ENCODE assay signal across 1 cellular context in genomic region chr11:63765688-63766241, GRCh38.
TF ChIP-seq lines count a peak whose summit lies in the region.

No MANE protein-coding gene starts in this region.

TF ChIP-seq in SK-N-SH treated with all-trans-retinoic acid at 6 μM for 48 hours, 23 proteins besides CTCF, POLR2A, EP300 and RAD21 (continued from another document):
- no peak for TF ChIP-seq PATZ1 (CRISPR knock-in tag; IDR thresholded peaks at IDR 0.05; ENCODE audit: borderline replicate concordance)
- no peak for TF ChIP-seq RARB (CRISPR knock-in tag; IDR thresholded peaks at IDR 0.05)
- TF ChIP-seq PPARA (CRISPR knock-in tag; IDR thresholded peaks at IDR 0.05; ENCODE audit: borderline replicate concordance) = no peak
- TF ChIP-seq OSR1 (CRISPR knock-in tag; IDR thresholded peaks at IDR 0.05) = no peak
- no peak for TF ChIP-seq TCF4 (CRISPR knock-in tag; IDR thresholded peaks at IDR 0.05; ENCODE audit: borderline replicate concordance)
- no peak for TF ChIP-seq ZNF565 (CRISPR knock-in tag; conservative IDR thresholded peaks at IDR 0.05; ENCODE audit: low read depth)
- no peak for TF ChIP-seq TSHZ2 (CRISPR knock-in tag; IDR thresholded peaks at IDR 0.05)
- TF ChIP-seq ZC3H10 (CRISPR knock-in tag; IDR thresholded peaks at IDR 0.05) = no peak
- no peak for TF ChIP-seq ZNF70 (CRISPR knock-in tag; IDR thresholded peaks at IDR 0.05)
- no peak for TF ChIP-seq POU6F1 (CRISPR knock-in tag; IDR thresholded peaks at IDR 0.05; ENCODE audit: borderline replicate concordance, low read depth)
- TF ChIP-seq ARNTL (CRISPR knock-in tag; IDR thresholded peaks at IDR 0.05; ENCODE audit: borderline replicate concordance, low read depth) = no peak
- TF ChIP-seq ZNF8 (CRISPR knock-in tag; IDR thresholded peaks at IDR 0.05) = no peak
- no peak for TF ChIP-seq BACH2 (CRISPR knock-in tag; IDR thresholded peaks at IDR 0.05; ENCODE audit: borderline replicate concordance)
TF ChIP-seq in SK-N-SH treated with all-trans-retinoic acid at 6 μM for 48 hours: peak in this region for 0.
